ENCODE assay signal across 21 cellular contexts in the genomic region with DNA sequence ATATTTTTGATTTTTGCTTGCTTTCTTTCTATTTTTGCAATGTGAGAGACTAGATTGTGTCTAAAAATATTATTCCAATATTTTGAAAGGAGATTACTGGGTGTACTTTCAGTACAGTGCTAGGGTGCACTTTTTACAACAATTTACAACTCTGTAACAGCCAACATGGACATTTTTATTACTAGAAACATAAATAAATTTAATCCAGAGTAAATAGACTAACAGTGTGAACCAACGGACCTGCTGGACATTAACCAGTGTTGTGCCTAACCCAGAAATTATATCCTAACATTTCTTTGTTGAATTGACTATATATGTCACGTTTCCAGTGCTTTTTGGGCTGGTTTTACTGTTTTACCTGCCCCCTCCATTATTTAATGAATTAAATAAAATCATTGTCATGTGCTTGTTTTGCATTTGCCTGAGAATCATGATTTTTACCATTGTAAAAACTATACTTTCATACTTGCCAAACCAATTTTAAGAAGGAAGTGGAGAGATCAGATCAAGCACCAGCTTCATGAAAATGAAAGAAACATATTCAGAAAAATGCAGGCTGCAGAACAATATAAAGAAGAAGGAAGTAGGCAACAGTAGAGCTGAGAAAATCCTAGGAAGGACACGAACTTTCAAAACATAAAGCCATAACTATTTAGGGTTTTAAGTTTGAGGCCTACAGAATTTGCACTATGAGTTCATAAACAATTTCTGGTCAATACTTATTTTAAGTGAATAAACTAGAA.
DNase-seq lines count a peak whose midpoint lies in the region; ATAC-seq, FAIRE-seq and TF ChIP-seq lines count a peak whose summit lies in the region.
"Had no signal": no experiment of that assay in that cellular context is flagged by ENCODE, and none has a peak within 500 bp of the region (broad histone marks: within the 10 kb centered on the region; RNA-seq: fewer than 3 reads in every experiment).

No MANE protein-coding gene starts in this region.

- no peak for TF ChIP-seq EP300 in transverse colon (IDR thresholded peaks at IDR 0.05; ENCODE audit: low read depth)

- H3K9me3 ChIP-seq in transverse colon: no peaks in the 10 kb centered on the region
- H3K9me3 ChIP-seq: SJCRH30, stomach had no signal

- ATAC-seq in Right ventricle myocardium inferior: peak; percentile 5
- no peak for ATAC-seq in Right ventricle myocardium superior (ENCODE audit: poor library complexity)
- ATAC-seq: activated CD8-positive, alpha-beta T cell treated with anti-CD3 and anti-CD28 coated beads for 36 hours; activated T-cell treated with anti-CD3 and anti-CD28 coated beads, Interleukin-2, amount 50 U/mL, for 4 hours had no signal

- TF ChIP-seq CTCF in transverse colon (IDR thresholded peaks at IDR 0.05): no peak

- no peak for DNase-seq in Right ventricle myocardium inferior (ENCODE audit: missing footprints)
- no peak for DNase-seq in Right ventricle myocardium superior
- DNase-seq in NOMO-1 treated with DMSO at 0.1 percent for 48 hours (lab: John Stamatoyannopoulos, UW; ENCODE audit: unreplicated experiment): peak; percentile 53
- no peak for DNase-seq in transverse colon
- DNase-seq in C1 segment of cervical spinal cord (lab: John Stamatoyannopoulos, UW): no peak
- DNase-seq in cortex of kidney (lab: John Stamatoyannopoulos, UW): no peak
- no peak for DNase-seq in glomerular visceral epithelial cell (ENCODE audit: extremely low spot score)
- DNase-seq: activated B cell treated with CpG ODN at 0.5 μM for 24 hours; activated CD8-positive, alpha-beta T cell treated with anti-CD3 and anti-CD28 coated beads for 36 hours; activated naive CD4-positive, alpha-beta T cell treated with anti-CD3 and anti-CD28 coated beads, Interleukin-2, amount 50 U/mL, for 16 hours; activated T-cell treated with anti-CD3 and anti-CD28 coated beads, Interleukin-2, amount 50 U/mL, for 4 hours; NCI-H1417 treated with DMSO at 0.1 percent for 48 hours; nephron progenitor cell; SJCRH30; stimulated activated CD4-positive, alpha-beta T cell treated with anti-CD3 and anti-CD28 coated beads, Interleukin-2, amount 100 ng/mL, for 48 hours; stomach had no signal

- peak overlapping the region; percentile 16 to 44 (median 32) for H3K27ac ChIP-seq in transverse colon
- H3K27ac ChIP-seq: KMS-11, SJCRH30 had no signal

- 20 to 28% methylated on average over 3 of the region's 3 CpGs for WGBS in transverse colon (ENCODE audit: low coverage in 1 of 2), 2 donors

- peaks cover 6 to 26% (median 18%) of the 10 kb centered on the region in 4 donors for H3K4me1 ChIP-seq in transverse colon
- H3K4me1 ChIP-seq: SJCRH30 had no signal

- FAIRE-seq in islet of Langerhans (lab: Jason Lieb, UNC): peak; percentile 21
- FAIRE-seq: G401.6, urothelium cell line had no signal

- TF ChIP-seq POLR2A in transverse colon (IDR thresholded peaks at IDR 0.05): no peak

- H3K27me3 ChIP-seq in transverse colon: no peaks in the 10 kb centered on the region
- H3K27me3 ChIP-seq: SJCRH30, stomach had no signal

- in situ Hi-C loops in transverse colon (cut with MboI; ENCODE audit: low pct_ligation_motif_present in 1 of 4, low pct_unique_long_range_greater_than_20kb in 1 of 4, low sequenced_read_pairs in 3 of 4): no loop called here

- intact Hi-C loops in Right ventricle myocardium inferior (cut with DNase I) (no loop called here), Right ventricle myocardium superior (cut with DNase I) (no loop called here), transverse colon (cut with DNase I; ENCODE audit: low total_unique reads) (no loop called here)

- H3K4me3 ChIP-seq in transverse colon: no peak overlapping the region
- H3K4me3 ChIP-seq: SJCRH30, skin epidermis, stomach had no signal

- H3K36me3 ChIP-seq in transverse colon: no peaks in the 10 kb centered on the region
- H3K36me3 ChIP-seq: SJCRH30, stomach had no signal
